ENCODE assay signal across 21 cellular contexts in genomic region chrX:87006561-87006960, GRCh38.
DNase-seq lines count a peak whose midpoint lies in the region; ATAC-seq, FAIRE-seq and TF ChIP-seq lines count a peak whose summit lies in the region.
"Had no signal": no experiment of that assay in that cellular context is flagged by ENCODE, and none has a peak within 500 bp of the region (broad histone marks: within the 10 kb centered on the region; RNA-seq: fewer than 3 reads in every experiment).

No MANE protein-coding gene starts in this region.

- H3K4me3 Mint-ChIP-seq in WTC11 (no peak overlapping the region), glutamatergic neuron (ENCODE audit: unreplicated experiment) (no peak overlapping the region)
- H3K4me3 Mint-ChIP-seq: B cell; CD4-positive, CD25-positive, alpha-beta regulatory T cell; CD8-positive, alpha-beta T cell had no signal

- DNase-seq in ELF-1 (ENCODE audit: low read depth, low spot score) (peak; percentile 86), HAP-1 (ENCODE audit: low spot score in 2 of 2) (peak; percentile 41 to 76), WTC11 (ENCODE audit: low spot score) (peak; percentile 12), mesendoderm (peak; percentile 44), glutamatergic neuron (no peak), kidney (no peak)
- DNase-seq: Caco-2; CD4-positive, CD25-positive, alpha-beta regulatory T cell; CD8-positive, alpha-beta T cell; DMS153; DND-41; GDM1; GM23248 had no signal

- no peak overlapping the region for H2BK15ac ChIP-seq in mesendoderm (replicated peaks; ENCODE audit: low read depth)

- peaks cover 21% of the 10 kb centered on the region for H3K9me3 Mint-ChIP-seq in WTC11
- H3K9me3 Mint-ChIP-seq in glutamatergic neuron (ENCODE audit: unreplicated experiment), result no peaks in the 10 kb centered on the region

- H3K27ac Mint-ChIP-seq in WTC11 (peak overlapping the region; percentile 86; the same call in 1 of the 2 replicates), glutamatergic neuron (ENCODE audit: unreplicated experiment) (no peak overlapping the region)
- H3K27ac Mint-ChIP-seq: B cell; CD4-positive, CD25-positive, alpha-beta regulatory T cell; CD8-positive, alpha-beta T cell had no signal

- H3K27ac ChIP-seq in mesendoderm (ENCODE audit: low read depth, low read length), result no peak overlapping the region
- H3K27ac ChIP-seq in kidney (ENCODE audit: low read depth in 2 of 2, low read length in 2 of 2), result no peak overlapping the region
- H3K27ac ChIP-seq: 22Rv1, BLaER1, C4-2B, GM23248 had no signal

- no peak overlapping the region for H3K23ac ChIP-seq in mesendoderm (ENCODE audit: low read length)

- peaks cover 27% of the 10 kb centered on the region for H3K36me3 Mint-ChIP-seq in WTC11
- no peaks in the 10 kb centered on the region for H3K36me3 Mint-ChIP-seq in glutamatergic neuron (ENCODE audit: unreplicated experiment)
- H3K36me3 Mint-ChIP-seq: CD4-positive, CD25-positive, alpha-beta regulatory T cell; CD8-positive, alpha-beta T cell had no signal

- H3K4me3 ChIP-seq in HAP-1 (no peak overlapping the region), mesendoderm (ENCODE audit: low read length) (no peak overlapping the region), kidney (ENCODE audit: low read length in 2 of 2) (no peak overlapping the region)
- H3K4me3 ChIP-seq: BLaER1, GM12878, GM23248 had no signal

- no peak overlapping the region for H3K4me2 ChIP-seq in mesendoderm (ENCODE audit: low read length)
- H3K4me2 ChIP-seq: BLaER1 had no signal

- H3K79me1 ChIP-seq in mesendoderm (ENCODE audit: low read length), result no peaks in the 10 kb centered on the region

- POLR2A ChIA-PET in WTC11 (lab: Charles Lee), result no interaction called here

- in situ Hi-C loops in HAP-1 (cut with MboI; ENCODE audit: low sequenced_read_pairs), result no loop called here

- H3K36me3 ChIP-seq in HAP-1 (replicated peaks) (no peaks in the 10 kb centered on the region), mesendoderm (ENCODE audit: control insufficient read depth, insufficient read depth, low read length) (no peaks in the 10 kb centered on the region), kidney (ENCODE audit: control insufficient read depth in 1 of 2, insufficient read depth in 2 of 2, low read length in 2 of 2) (no peaks in the 10 kb centered on the region)
- H3K36me3 ChIP-seq: BLaER1 had no signal

- no peak overlapping the region for H4K5ac ChIP-seq in mesendoderm (ENCODE audit: low read length)

- no peak for TF ChIP-seq CTCF in WTC11 (IDR thresholded peaks at IDR 0.05)
- TF ChIP-seq CTCF in glutamatergic neuron (IDR thresholded peaks at IDR 0.05; ENCODE audit: partially characterized antibody, unreplicated experiment), result no peak
- TF ChIP-seq CTCF in kidney (IDR thresholded peaks at IDR 0.05; ENCODE audit: borderline replicate concordance, extremely low read depth, insufficient read depth), result no peak

- no peak for FAIRE-seq in kidney (lab: Jason Lieb, UNC)
- FAIRE-seq: A204.1, GM12878 had no signal

- H3K4me1 ChIP-seq in HAP-1, result peaks cover 26% of the 10 kb centered on the region
- no peaks in the 10 kb centered on the region for H3K4me1 ChIP-seq in mesendoderm (ENCODE audit: control insufficient read depth, low read depth, low read length)
- no peaks in the 10 kb centered on the region for H3K4me1 ChIP-seq in kidney (ENCODE audit: control insufficient read depth in 1 of 2, insufficient read depth in 1 of 2, low read depth in 1 of 2, low read length in 2 of 2)
- H3K4me1 ChIP-seq: BLaER1, Caco-2 had no signal

- H2BK5ac ChIP-seq in mesendoderm (ENCODE audit: low read length), result no peak overlapping the region

- no peaks in the 10 kb centered on the region for H3K27me3 Mint-ChIP-seq in WTC11 (ENCODE audit: low read depth)
- H3K27me3 Mint-ChIP-seq in glutamatergic neuron (ENCODE audit: unreplicated experiment), result no peaks in the 10 kb centered on the region
- H3K27me3 Mint-ChIP-seq: B cell; CD4-positive, CD25-positive, alpha-beta regulatory T cell had no signal

- no peak overlapping the region for H3K18ac ChIP-seq in mesendoderm (ENCODE audit: low read length)

- peaks cover 3% of the 10 kb centered on the region for H3K9me3 ChIP-seq in HAP-1
- H3K9me3 ChIP-seq in kidney (ENCODE audit: control insufficient read depth in 1 of 2, low read length in 2 of 2), result no peaks in the 10 kb centered on the region
- H3K9me3 ChIP-seq: BLaER1, Caco-2 had no signal

- H3K4me1 Mint-ChIP-seq in WTC11, result peaks cover 20% of the 10 kb centered on the region
- no peaks in the 10 kb centered on the region for H3K4me1 Mint-ChIP-seq in glutamatergic neuron (ENCODE audit: low read depth, unreplicated experiment)
- H3K4me1 Mint-ChIP-seq: B cell; CD4-positive, CD25-positive, alpha-beta regulatory T cell had no signal

- H2AK5ac ChIP-seq in mesendoderm (ENCODE audit: low read length), result no peak overlapping the region

- no peaks in the 10 kb centered on the region for H3K79me2 ChIP-seq in mesendoderm (ENCODE audit: control insufficient read depth, insufficient read depth, low read length)

- intact Hi-C loops in kidney (cut with DNase I), result no loop called here

- H4K8ac ChIP-seq in mesendoderm (ENCODE audit: low read depth, low read length), result no peak overlapping the region

- H3K27me3 ChIP-seq in HAP-1 (ENCODE audit: low read depth), result no peaks in the 10 kb centered on the region
- no peaks in the 10 kb centered on the region for H3K27me3 ChIP-seq in mesendoderm (ENCODE audit: insufficient read depth, low read length, poor library complexity)

- CTCF ChIA-PET in WTC11 (lab: Charles Lee), result no interaction called here

- peak; percentile 34; the same call in 1 of the 2 replicates for ATAC-seq in WTC11
- ATAC-seq in GM21529 (IDR thresholded peaks at IDR 0.05; ENCODE audit: unreplicated experiment), result no peak
- ATAC-seq: CD8-positive, alpha-beta T cell; GM12878; HCT116 had no signal

- H3K4ac ChIP-seq in mesendoderm (ENCODE audit: low read depth, low read length), result no peak overlapping the region

- H3K9ac ChIP-seq in mesendoderm (ENCODE audit: low read length) (no peak overlapping the region), kidney (ENCODE audit: low read length in 2 of 2) (no peak overlapping the region)
- H3K9ac ChIP-seq: BLaER1, GM23248 had no signal

- H2BK120ac ChIP-seq in mesendoderm (ENCODE audit: low read depth, low read length), result no peak overlapping the region

- no peak overlapping the region for H3K56ac ChIP-seq in mesendoderm (ENCODE audit: low read length)

TF ChIP-seq in WTC11, 78 proteins besides CTCF, POLR2A, EP300 and RAD21:
- no peak for TF ChIP-seq OVOL2 (CRISPR knock-in tag; IDR thresholded peaks at IDR 0.05; ENCODE audit: borderline replicate concordance)
- TF ChIP-seq ESRRA (CRISPR knock-in tag; IDR thresholded peaks at IDR 0.05; ENCODE audit: borderline replicate concordance), result no peak
- TF ChIP-seq TP53 (CRISPR knock-in tag; IDR thresholded peaks at IDR 0.05), result no peak
TF ChIP-seq in WTC11: peak in this region for 0.

Comparison
In these comparisons a context has a peak if more than half of its experiments do, and no peak if none do; other contexts are left out.
1. DNase-seq: peak in ELF-1 (single experiment), HAP-1 (2 of 2), WTC11 (single experiment) and mesendoderm (single experiment); none in glutamatergic neuron (single experiment) and kidney (single experiment).